Comparison of ENCODE assay signal across 7 cellular contexts in the genomic region with DNA sequence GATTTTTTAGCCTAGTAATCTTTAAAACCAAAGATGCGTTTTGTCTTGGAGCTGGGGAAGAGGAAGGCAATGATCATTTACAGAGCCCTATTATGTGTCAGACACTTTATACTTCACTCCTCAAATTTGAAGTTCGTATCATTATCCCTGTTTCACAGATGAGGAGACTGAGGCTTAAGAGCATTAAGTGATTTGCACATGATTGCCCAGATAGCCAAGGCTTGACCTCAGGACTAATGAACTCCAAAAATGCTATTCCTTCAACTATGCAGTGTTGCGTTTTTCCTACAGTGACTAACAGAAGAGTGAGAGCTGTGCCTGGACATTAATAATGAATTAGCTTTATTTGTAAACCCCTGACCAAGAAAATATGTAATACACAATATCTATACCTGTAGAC.
"Had no signal": no experiment of that assay in that cellular context is flagged by ENCODE, and none has a peak within 500 bp of the region (broad histone marks: within the 10 kb centered on the region; RNA-seq: fewer than 3 reads in every experiment).

No MANE protein-coding gene starts in this region.

- H3K27me3 Mint-ChIP-seq: IgD-negative memory B cell had no signal

- H3K27ac ChIP-seq: HL-60, KMS-11 had no signal

- FAIRE-seq: HTR-8/SVneo had no signal

- H3K27ac Mint-ChIP-seq: IgD-negative memory B cell had no signal

- H3K9ac ChIP-seq: KMS-11 had no signal

- H3K4me2 ChIP-seq: KMS-11 had no signal

- H3K4me3 Mint-ChIP-seq: IgD-negative memory B cell had no signal

- H3K36me3 Mint-ChIP-seq: IgD-negative memory B cell had no signal

- DNase-seq: IMR-90, KBM-7, KG1 had no signal

- H3K9me3 Mint-ChIP-seq: IgD-negative memory B cell had no signal
